Comparison of ENCODE assay signal across 1 cellular context in genomic region chr2:75710577-75711253, GRCh38.
TF ChIP-seq lines count a peak whose summit lies in the region.

TSS of gene GCFC2 (minus strand) at chr2:75710915. CDS start at chr2:75710855, 60 bp downstream.

TF ChIP-seq in HepG2, 621 proteins besides CTCF, POLR2A, EP300 and RAD21 (continued from another document and continues in another):
- TF ChIP-seq ASH2L (IDR thresholded peaks at IDR 0.05; ENCODE audit: insufficient read length, low read depth, low read length) (peak; percentile 95), E2F5 (CRISPR knock-in tag; conservative IDR thresholded peaks at IDR 0.05) (peak; percentile 91), ZNF138 (CRISPR knock-in tag; IDR thresholded peaks at IDR 0.05; ENCODE audit: low read depth) (peak; percentile 99), CERS6 (CRISPR knock-in tag; IDR thresholded peaks at IDR 0.05) (peak; percentile 99), PAF1 (CRISPR knock-in tag; IDR thresholded peaks at IDR 0.05) (no peak), ZNF224 (CRISPR knock-in tag; IDR thresholded peaks at IDR 0.05) (peak; percentile 100), BCL6 (CRISPR knock-in tag; IDR thresholded peaks at IDR 0.05) (peak; percentile 86), BRCA1 (CRISPR knock-in tag; IDR thresholded peaks at IDR 0.05) (peak; percentile 100), RFX1 (IDR thresholded peaks at IDR 0.05) (no peak), ZSCAN21 (CRISPR knock-in tag; IDR thresholded peaks at IDR 0.05; ENCODE audit: borderline replicate concordance) (peak; percentile 99), IRF1 (CRISPR knock-in tag; IDR thresholded peaks at IDR 0.05; ENCODE audit: low read depth) (peak; percentile 96), MYNN (CRISPR knock-in tag; IDR thresholded peaks at IDR 0.05; ENCODE audit: low read depth) (0 out of 2 replicates have a peak, but pooled peaks have one; percentile 87), ZSCAN12 (CRISPR knock-in tag; IDR thresholded peaks at IDR 0.05) (peak; percentile 99), SMAD1 (CRISPR knock-in tag; IDR thresholded peaks at IDR 0.05; ENCODE audit: borderline replicate concordance, low read depth) (peak; percentile 100), FOXO1 (CRISPR knock-in tag; IDR thresholded peaks at IDR 0.05) (0 out of 2 replicates have a peak, but pooled peaks have one; percentile 42), MTA1 (CRISPR knock-in tag; IDR thresholded peaks at IDR 0.05; ENCODE audit: borderline replicate concordance) (peak; percentile 99; the same call in 1 of the 2 replicates), REL (CRISPR knock-in tag; conservative IDR thresholded peaks at IDR 0.05) (peak; percentile 100), ZNF672 (CRISPR knock-in tag; IDR thresholded peaks at IDR 0.05) (peak; percentile 97), IKZF4 (CRISPR knock-in tag; IDR thresholded peaks at IDR 0.05; ENCODE audit: borderline replicate concordance, low read depth, not compliant biosample characterization) (peak; percentile 99), CENPT (CRISPR knock-in tag; IDR thresholded peaks at IDR 0.05; ENCODE audit: low read depth) (peak; percentile 99), ZNF792 (CRISPR knock-in tag; IDR thresholded peaks at IDR 0.05) (peak; percentile 98), NCOR1 (IDR thresholded peaks at IDR 0.05; ENCODE audit: borderline replicate concordance, low read length) (no peak), DPF2 (CRISPR knock-in tag; IDR thresholded peaks at IDR 0.05; ENCODE audit: borderline replicate concordance, low read depth) (no peak; the same call in 1 of the 2 replicates), IRX3 (CRISPR knock-in tag; IDR thresholded peaks at IDR 0.05; ENCODE audit: borderline replicate concordance, low read depth) (peak; percentile 99), ZNF136 (CRISPR knock-in tag; IDR thresholded peaks at IDR 0.05; ENCODE audit: low read depth) (peak; percentile 98), MTF1 (CRISPR knock-in tag; IDR thresholded peaks at IDR 0.05) (peak; percentile 98), ATF5 (CRISPR knock-in tag; IDR thresholded peaks at IDR 0.05; ENCODE audit: low read depth) (peak; percentile 99), ZNF891 (CRISPR knock-in tag; IDR thresholded peaks at IDR 0.05) (peak; percentile 100), ZNF768 (CRISPR knock-in tag; IDR thresholded peaks at IDR 0.05) (peak; percentile 91; the same call in 1 of the 2 replicates), HNRNPUL1 (IDR thresholded peaks at IDR 0.05; ENCODE audit: low read depth, low read length) (peak; percentile 67; the same call in 1 of the 2 replicates), ARNTL (CRISPR knock-in tag; IDR thresholded peaks at IDR 0.05) (peak; percentile 94), ESRRA (CRISPR knock-in tag; IDR thresholded peaks at IDR 0.05; ENCODE audit: low read depth) (peak; percentile 89), ZSCAN20 (CRISPR knock-in tag; IDR thresholded peaks at IDR 0.05; ENCODE audit: borderline replicate concordance) (peak; percentile 99), ZMYM3 (CRISPR knock-in tag; IDR thresholded peaks at IDR 0.05) (peak; percentile 79; the same call in 1 of the 2 replicates), ZNF737 (CRISPR knock-in tag; IDR thresholded peaks at IDR 0.05; ENCODE audit: borderline replicate concordance) (no peak), SALL1 (CRISPR knock-in tag; IDR thresholded peaks at IDR 0.05) (peak; percentile 98), SAP130 (CRISPR knock-in tag; IDR thresholded peaks at IDR 0.05; ENCODE audit: low read depth) (peak; percentile 93), HIC2 (CRISPR knock-in tag; IDR thresholded peaks at IDR 0.05; ENCODE audit: low read depth) (peak; percentile 73; the same call in 1 of the 2 replicates), SMAD3 (CRISPR knock-in tag; IDR thresholded peaks at IDR 0.05) (peak; percentile 76), SIN3B (IDR thresholded peaks at IDR 0.05; ENCODE audit: low read length) (no peak), ZNF260 (CRISPR knock-in tag; IDR thresholded peaks at IDR 0.05; ENCODE audit: borderline replicate concordance, low read depth) (0 out of 2 replicates have a peak, but pooled peaks have one; percentile 93), MEIS2 (CRISPR knock-in tag; IDR thresholded peaks at IDR 0.05) (peak; percentile 98), SPEN (CRISPR knock-in tag; IDR thresholded peaks at IDR 0.05; ENCODE audit: low read depth) (peak; percentile 98), ZNF766 (CRISPR knock-in tag; IDR thresholded peaks at IDR 0.05; ENCODE audit: borderline replicate concordance) (peak; percentile 100), POGZ (CRISPR knock-in tag; IDR thresholded peaks at IDR 0.05) (peak; percentile 98), SIN3A (IDR thresholded peaks at IDR 0.05; ENCODE audit: borderline replicate concordance, low read depth, low read length) (no peak), ZNF782 (CRISPR knock-in tag; IDR thresholded peaks at IDR 0.05; ENCODE audit: borderline replicate concordance) (peak; percentile 100), ZNF577 (CRISPR knock-in tag; IDR thresholded peaks at IDR 0.05; ENCODE audit: borderline replicate concordance, low read depth) (0 out of 2 replicates have a peak, but pooled peaks have one; percentile 92), DNMT1 (CRISPR knock-in tag; IDR thresholded peaks at IDR 0.05) (peak; percentile 99), LRRFIP1 (CRISPR knock-in tag; conservative IDR thresholded peaks at IDR 0.05) (0 out of 2 replicates have a peak, but pooled peaks have one; percentile 35), ZNF747 (CRISPR knock-in tag; IDR thresholded peaks at IDR 0.05; ENCODE audit: borderline replicate concordance) (peak; percentile 100), ZNF878 (CRISPR knock-in tag; IDR thresholded peaks at IDR 0.05) (peak; percentile 99), MLXIP (CRISPR knock-in tag; IDR thresholded peaks at IDR 0.05; ENCODE audit: borderline replicate concordance) (peak; percentile 98), ZNF646 (CRISPR knock-in tag; IDR thresholded peaks at IDR 0.05) (no peak)
